8 cellular contexts compared by ENCODE assay signal in the genomic region with DNA sequence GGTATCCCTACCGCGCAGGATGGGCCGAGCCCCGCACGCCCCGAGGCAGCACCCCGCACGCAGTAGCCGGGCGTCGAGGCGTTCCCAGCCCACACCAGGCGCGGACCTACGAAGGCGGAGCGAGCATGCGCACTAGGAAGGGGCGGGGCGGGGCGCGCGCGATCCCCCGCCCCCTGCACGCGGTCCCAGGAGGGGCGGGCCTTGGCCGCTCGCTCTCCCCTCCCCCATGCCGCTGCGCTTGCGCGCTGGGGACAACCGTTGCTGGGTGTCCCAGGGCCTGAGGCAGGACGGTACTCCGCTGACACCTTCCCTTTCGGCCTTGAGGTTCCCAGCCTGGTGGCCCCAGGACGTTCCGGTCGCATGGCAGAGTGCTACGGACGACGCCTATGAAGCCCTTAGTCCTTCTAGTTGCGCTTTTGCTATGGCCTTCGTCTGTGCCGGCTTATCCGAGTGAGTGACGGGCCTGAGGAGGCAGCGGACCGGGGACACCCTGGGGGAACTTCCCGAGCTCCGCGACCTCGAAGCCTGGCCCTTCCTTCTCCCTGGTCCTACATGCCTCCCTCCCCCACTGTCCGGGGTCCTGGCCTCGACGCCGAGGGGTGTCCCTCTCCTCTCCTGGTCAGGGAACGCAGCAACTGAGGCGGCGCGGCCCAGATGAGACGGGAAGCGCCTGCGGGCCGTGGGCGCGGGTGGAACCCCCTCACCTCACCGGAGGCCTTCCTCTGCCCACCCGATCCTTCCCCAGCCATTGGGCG. TPM values are rescaled to one million over a fixed set of nuclear protein-coding genes. Genes with fewer than 3 reads are reported as not detected.
DNase-seq lines count a peak whose midpoint lies in the region; ATAC-seq and TF ChIP-seq lines count a peak whose summit lies in the region.

A gene (plus strand): TSS at position 258 of the 755 bp plus-strand sequence. CDS start 129 bp downstream, at position 387.

- DNase-seq in RPMI7951 (ENCODE audit: low read depth) (peak; percentile 85), amniotic epithelial cell (ENCODE audit: low read depth) (peak; percentile 54), immature natural killer cell (peak; percentile 21 to 40 (median 27)), GM20000 (ENCODE audit: low spot score) (no peak), NCI-H1092 (lab: John Stamatoyannopoulos, UW) (no peak)
- DNase-seq in stimulated activated CD4-positive, alpha-beta T cell treated with anti-CD3 and anti-CD28 coated beads, Interleukin-4, amount 100 ng/mL, for 1 hour, result peak; percentile 58

- peak within 1 kb of the TSS in 1 of 6 donors; percentile 58 for H3K27ac Mint-ChIP-seq in immature natural killer cell

- no peaks in the 10 kb centered on the region for H3K36me3 Mint-ChIP-seq in immature natural killer cell

- no peaks in the 10 kb centered on the region for H3K9me3 Mint-ChIP-seq in immature natural killer cell

- TF ChIP-seq CTCF in GM20000 (IDR thresholded peaks at IDR 0.05; ENCODE audit: extremely low read depth, missing control alignments), result no peak

- peak within 1 kb of the TSS in 2 of 5 donors; percentile 38 to 63 for H3K4me3 Mint-ChIP-seq in immature natural killer cell

- H3K4me1 Mint-ChIP-seq in immature natural killer cell, result no peaks in the 10 kb centered on the region

- ATAC-seq in HG02571 (IDR thresholded peaks at IDR 0.05; ENCODE audit: unreplicated experiment) (no peak), HG03432 (IDR thresholded peaks at IDR 0.05; ENCODE audit: unreplicated experiment) (no peak)

- H3K27me3 Mint-ChIP-seq in immature natural killer cell (ENCODE audit: low read depth in 3 of 3), result peaks cover 2 to 6% (median 5%) of the 10 kb centered on the region in 3 donors

RNA-seq across cellular contexts. Expression of the gene that starts here (rescaled TPM):
- 37.3 and 46.7 TPM in 2 replicates for total RNA-seq in RPMI7951 (2014; rRNA removed; shearing (Covaris generic))
- 1 to 10 TPM in 1 of 3 donors, under 1 TPM in 2; 0.62 to 1.9 (median 0.77) TPM for polyA plus RNA-seq in immature natural killer cell

Comparison
In these comparisons a context has a peak if more than half of its experiments do, and no peak if none do; other contexts are left out.
1. DNase-seq: peak in RPMI7951 (single experiment), amniotic epithelial cell (single experiment), immature natural killer cell (3 of 3) and stimulated activated CD4-positive, alpha-beta T cell treated with anti-CD3 and anti-CD28 coated beads, Interleukin-4, amount 100 ng/mL, for 1 hour (single experiment); none in GM20000 (single experiment) and NCI-H1092 (single experiment).